ENCODE assay signal across 1 cellular context in genomic region chr3:101701696-101702634, GRCh38.
TF ChIP-seq lines count a peak whose summit lies in the region.

No MANE protein-coding gene starts in this region.

TF ChIP-seq in K562, 482 proteins besides CTCF, POLR2A, EP300 and RAD21:
- no peak for TF ChIP-seq ADNP (tag; IDR thresholded peaks at IDR 0.05)
- TF ChIP-seq ZMIZ1 (IDR thresholded peaks at IDR 0.05; ENCODE audit: low read depth in 2 of 2, low read length in 2 of 2) = no peak
- TF ChIP-seq ZNF41 (CRISPR knock-in tag; conservative IDR thresholded peaks at IDR 0.05) = no peak
- TF ChIP-seq ZNF354B (CRISPR knock-in tag; IDR thresholded peaks at IDR 0.05) = no peak
- no peak for TF ChIP-seq TEAD2 (tag; IDR thresholded peaks at IDR 0.05)
- TF ChIP-seq ZZZ3 (IDR thresholded peaks at IDR 0.05) = no peak
- TF ChIP-seq ZNF696 (CRISPR knock-in tag; conservative IDR thresholded peaks at IDR 0.05) = no peak
- TF ChIP-seq, protein P1, sequence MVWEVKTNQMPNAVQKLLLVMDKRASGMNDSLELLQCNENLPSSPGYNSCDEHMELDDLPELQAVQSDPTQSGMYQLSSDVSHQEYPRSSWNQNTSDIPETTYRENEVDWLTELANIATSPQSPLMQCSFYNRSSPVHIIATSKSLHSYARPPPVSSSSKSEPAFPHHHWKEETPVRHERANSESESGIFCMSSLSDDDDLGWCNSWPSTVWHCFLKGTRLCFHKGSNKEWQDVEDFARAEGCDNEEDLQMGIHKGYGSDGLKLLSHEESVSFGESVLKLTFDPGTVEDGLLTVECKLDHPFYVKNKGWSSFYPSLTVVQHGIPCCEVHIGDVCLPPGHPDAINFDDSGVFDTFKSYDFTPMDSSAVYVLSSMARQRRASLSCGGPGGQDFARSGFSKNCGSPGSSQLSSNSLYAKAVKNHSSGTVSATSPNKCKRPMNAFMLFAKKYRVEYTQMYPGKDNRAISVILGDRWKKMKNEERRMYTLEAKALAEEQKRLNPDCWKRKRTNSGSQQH (CRISPR knock-in tag; IDR thresholded peaks at IDR 0.05) = no peak
- TF ChIP-seq CREM (IDR thresholded peaks at IDR 0.05; ENCODE audit: low read depth) = no peak
- TF ChIP-seq ZNF408 (CRISPR knock-in tag; IDR thresholded peaks at IDR 0.05; ENCODE audit: low read depth) = no peak
- no peak for TF ChIP-seq ZSCAN29 (IDR thresholded peaks at IDR 0.05)
- TF ChIP-seq EP400 (IDR thresholded peaks at IDR 0.05) = no peak
- no peak for TF ChIP-seq ZBTB26 (CRISPR knock-in tag; IDR thresholded peaks at IDR 0.05)
- TF ChIP-seq SP1 (CRISPR knock-in tag; IDR thresholded peaks at IDR 0.05) = no peak
